In the genomic region with DNA sequence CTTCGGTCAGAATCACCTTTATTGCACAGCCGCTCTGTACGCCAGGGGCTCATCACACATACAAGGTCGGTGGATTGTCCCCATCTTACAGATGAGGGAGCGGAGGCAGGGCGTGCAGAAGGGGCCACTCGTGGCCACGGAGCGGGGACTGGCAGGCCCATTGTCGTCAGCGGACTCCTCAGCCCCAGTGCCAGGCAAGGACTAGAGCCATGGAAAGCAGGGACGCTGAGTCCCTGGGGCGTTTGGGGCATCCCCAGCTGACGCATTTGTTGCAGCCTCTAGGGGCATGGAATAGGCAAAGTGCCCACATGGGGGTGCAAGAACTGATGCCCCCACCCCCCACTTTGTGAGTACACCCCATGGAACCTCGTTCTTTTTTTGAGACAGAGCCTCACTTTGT, we compare ENCODE assay signal across 13 cellular contexts. TPM values are rescaled to one million over a fixed set of nuclear protein-coding genes. Genes with fewer than 3 reads are reported as not detected.
A peak's percentile ranks its signal among the peaks of the same experiment; 100 is the strongest.
DNase-seq lines count a peak whose midpoint lies in the region; ATAC-seq and TF ChIP-seq lines count a peak whose summit lies in the region.
"Had no signal": no experiment of that assay in that cellular context is flagged by ENCODE, and none has a peak within 500 bp of the region (broad histone marks: within the 10 kb centered on the region; RNA-seq: fewer than 3 reads in every experiment).

No MANE protein-coding gene starts in this region.

- no peaks in the 10 kb centered on the region for H3K36me3 Mint-ChIP-seq in T-helper 17 cell (ENCODE audit: low read depth)

- H3K4me3 ChIP-seq in duodenal mucosa (ENCODE audit: low read depth in 1 of 2, low read length in 2 of 2) (peak overlapping the region; percentile 13 to 25), BE2C (ENCODE audit: low read depth, low read length) (no peak overlapping the region), smooth muscle cell (no peak overlapping the region)
- H3K4me3 ChIP-seq: uterus had no signal

- H3K27me3 ChIP-seq in duodenal mucosa (ENCODE audit: control insufficient read depth in 1 of 2, insufficient read depth in 2 of 2, low read length in 2 of 2) = no peaks in the 10 kb centered on the region
- no peaks in the 10 kb centered on the region for H3K27me3 ChIP-seq in BE2C
- no peaks in the 10 kb centered on the region for H3K27me3 ChIP-seq in smooth muscle cell (ENCODE audit: low read depth)
- H3K27me3 ChIP-seq: uterus had no signal

- H3K27ac ChIP-seq in duodenal mucosa (ENCODE audit: low read depth, low read length) (no peak overlapping the region), smooth muscle cell (ENCODE audit: low read depth) (no peak overlapping the region)
- H3K27ac ChIP-seq: uterus had no signal

- no peaks in the 10 kb centered on the region for H3K9me3 Mint-ChIP-seq in stimulated activated naive CD8-positive, alpha-beta T cell treated with anti-CD3 and anti-CD28 coated beads, Interleukin-15, amount 100 ng/mL, for 72 hours

- H3K79me2 ChIP-seq in smooth muscle cell (ENCODE audit: low read depth) = no peaks in the 10 kb centered on the region

- TF ChIP-seq CTCF in BE2C (IDR thresholded peaks at IDR 0.05; ENCODE audit: low read depth, low read length) = no peak
- TF ChIP-seq CTCF in smooth muscle cell (IDR thresholded peaks at IDR 0.05; ENCODE audit: borderline replicate concordance, insufficient read depth, poor library complexity, severe bottlenecking) = no peak

- H3K4me1 Mint-ChIP-seq in T-helper 17 cell = peaks cover 28% of the 10 kb centered on the region
- peaks cover 72% of the 10 kb centered on the region for H3K4me1 Mint-ChIP-seq in stimulated activated naive CD8-positive, alpha-beta T cell treated with anti-CD3 and anti-CD28 coated beads, Interleukin-15, amount 100 ng/mL, for 72 hours

- peak; percentile 30 for ATAC-seq in T-helper 17 cell
- peak; percentile 54 for ATAC-seq in stimulated activated naive CD8-positive, alpha-beta T cell treated with anti-CD3 and anti-CD28 coated beads, Interleukin-15, amount 100 ng/mL, for 72 hours

- peaks cover 22 to 33% of the 10 kb centered on the region in 2 donors for H3K4me1 ChIP-seq in duodenal mucosa (ENCODE audit: control insufficient read depth in 1 of 2, insufficient read depth in 2 of 2, low read length in 2 of 2)
- no peaks in the 10 kb centered on the region; the same call in 1 of the 2 replicates for H3K4me1 ChIP-seq in BE2C
- peaks cover 16% of the 10 kb centered on the region for H3K4me1 ChIP-seq in smooth muscle cell (ENCODE audit: low read depth)
- H3K4me1 ChIP-seq: uterus had no signal

- H3K36me3 ChIP-seq in duodenal mucosa (ENCODE audit: control insufficient read depth in 1 of 2, insufficient read depth in 2 of 2, low read length in 2 of 2) = no peaks in the 10 kb centered on the region
- H3K36me3 ChIP-seq in BE2C = no peaks in the 10 kb centered on the region
- H3K36me3 ChIP-seq in smooth muscle cell (ENCODE audit: low read depth) = no peaks in the 10 kb centered on the region
- H3K36me3 ChIP-seq: uterus had no signal

- 97% methylated on average over 15 of the region's 15 CpGs for WGBS in smooth muscle cell (ENCODE audit: low lambda C conversion rate)

- no peak overlapping the region for H2AFZ ChIP-seq in smooth muscle cell (ENCODE audit: low read depth)

- peak overlapping the region; percentile 91 for H3K4me3 Mint-ChIP-seq in T-helper 17 cell
- peak overlapping the region; percentile 82 to 84 for H3K4me3 Mint-ChIP-seq in stimulated activated naive CD8-positive, alpha-beta T cell treated with anti-CD3 and anti-CD28 coated beads, Interleukin-15, amount 100 ng/mL, for 72 hours

- H3K9me3 ChIP-seq in T-helper 17 cell (ENCODE audit: control insufficient read depth, low read length, poor library complexity, severe bottlenecking) (no peaks in the 10 kb centered on the region), duodenal mucosa (ENCODE audit: control insufficient read depth in 1 of 2, low read length in 2 of 2) (no peaks in the 10 kb centered on the region), BE2C (no peaks in the 10 kb centered on the region), smooth muscle cell (replicated peaks; ENCODE audit: low read depth) (no peaks in the 10 kb centered on the region)
- H3K9me3 ChIP-seq: uterus had no signal

- peak overlapping the region in 1 of 2 donors; percentile 47 for H3K9ac ChIP-seq in duodenal mucosa (ENCODE audit: low read depth in 1 of 2, low read length in 2 of 2)
- no peak overlapping the region for H3K9ac ChIP-seq in smooth muscle cell (ENCODE audit: low read depth)

- H3K27me3 Mint-ChIP-seq in T-helper 17 cell = no peaks in the 10 kb centered on the region
- H3K27me3 Mint-ChIP-seq in stimulated activated naive CD8-positive, alpha-beta T cell treated with anti-CD3 and anti-CD28 coated beads, Interleukin-15, amount 100 ng/mL, for 72 hours = no peaks in the 10 kb centered on the region

- H4K20me1 ChIP-seq in smooth muscle cell (ENCODE audit: low read depth) = no peaks in the 10 kb centered on the region

- H3K27ac Mint-ChIP-seq in T-helper 17 cell = peak overlapping the region; percentile 98
- peak overlapping the region; percentile 85 to 98 for H3K27ac Mint-ChIP-seq in stimulated activated naive CD8-positive, alpha-beta T cell treated with anti-CD3 and anti-CD28 coated beads, Interleukin-15, amount 100 ng/mL, for 72 hours

- DNase-seq in stimulated activated CD4-positive, alpha-beta T cell treated with anti-CD3 and anti-CD28 coated beads, Interleukin-1b, Interleukin-23, amount 100 ng/mL, for 48 hours = peak; percentile 39
- no peak for DNase-seq in stimulated activated CD4-positive, alpha-beta T cell treated with anti-CD3 and anti-CD28 coated beads, Interleukin-2, amount 100 ng/mL, for 48 hours
- DNase-seq in T-helper 17 cell = peak in 2 of 3 donors; percentile 28 to 37
- peak in 1 of 2 donors; percentile 83 for DNase-seq in stimulated activated naive CD8-positive, alpha-beta T cell treated with anti-CD3 and anti-CD28 coated beads, Interleukin-15, amount 100 ng/mL, for 72 hours
- no peak for DNase-seq in BE2C
- DNase-seq in NOMO-1 (lab: John Stamatoyannopoulos, UW; ENCODE audit: unreplicated experiment in 2 of 2) = no peak
- DNase-seq in smooth muscle cell (lab: John Stamatoyannopoulos, UW; ENCODE audit: unreplicated experiment) = no peak
- DNase-seq: foreskin fibroblast, NCI-H146, NCI-H510A treated with DMSO at 0.1 percent for 48 hours, uterus had no signal

- H3F3A ChIP-seq in smooth muscle cell (ENCODE audit: low read depth) = peaks cover 14% of the 10 kb centered on the region

- H3K4me2 ChIP-seq in smooth muscle cell = no peak overlapping the region

RNA-seq across cellular contexts. Expression of a gene that starts 29.8 kb away (rescaled TPM):
- total RNA-seq in T-helper 17 cell = 100 to 1,000 TPM; 133 to 260 TPM
- 41.1 TPM for polyA plus RNA-seq in BE2C (2012; ENCODE audit: insufficient read depth, insufficient read length, low read depth)
- total RNA-seq in smooth muscle cell = 52.5 and 66.0 TPM in 2 replicates
- 113 and 121 TPM in 2 replicates for polyA plus RNA-seq in smooth muscle cell

RNA-seq across cellular contexts. Expression of a gene that starts 45.8 kb away (rescaled TPM):
- total RNA-seq in T-helper 17 cell (10 to 100 TPM in 1 of 2 donors, 1 to 10 TPM in 1; 6.0 to 12.7 TPM), smooth muscle cell (4.9 and 6.3 TPM in 2 replicates)
- polyA plus RNA-seq in BE2C (2012; ENCODE audit: insufficient read depth, insufficient read length, low read depth) = 11.9 TPM
- polyA plus RNA-seq in smooth muscle cell = 6.2 and 8.2 TPM in 2 replicates
- polyA plus RNA-seq: mammary epithelial cell had no signal

Comparison
In these comparisons a context has a peak if more than half of its experiments do, and no peak if none do; other contexts are left out.
1. DNase-seq: peak in stimulated activated CD4-positive, alpha-beta T cell treated with anti-CD3 and anti-CD28 coated beads, Interleukin-1b, Interleukin-23, amount 100 ng/mL, for 48 hours (single experiment) and T-helper 17 cell (2 of 3); none in stimulated activated CD4-positive, alpha-beta T cell treated with anti-CD3 and anti-CD28 coated beads, Interleukin-2, amount 100 ng/mL, for 48 hours (0 of 2), BE2C (single experiment), NOMO-1 (0 of 2) and smooth muscle cell (single experiment).
2. H3K4me3 ChIP-seq: peak in duodenal mucosa (2 of 2); none in BE2C (single experiment) and smooth muscle cell (single experiment).